In genomic region chr5:44574626-44575025, GRCh38 we compare ENCODE assay signal across 17 cellular contexts.
DNase-seq lines count a peak whose midpoint lies in the region; ATAC-seq and TF ChIP-seq lines count a peak whose summit lies in the region.
"Had no signal": no experiment of that assay in that cellular context is flagged by ENCODE, and none has a peak within 500 bp of the region (broad histone marks: within the 10 kb centered on the region; RNA-seq: fewer than 3 reads in every experiment).

No MANE protein-coding gene starts in this region.

- H3K9me3 ChIP-seq in mammary epithelial cell (replicated peaks; ENCODE audit: insufficient read depth, low read length) (no peaks in the 10 kb centered on the region), neural progenitor cell (ENCODE audit: low read depth) (no peaks in the 10 kb centered on the region), left lung (no peaks in the 10 kb centered on the region)
- H3K9me3 ChIP-seq: BLaER1, HAP-1 had no signal

- H3K27ac Mint-ChIP-seq in neural progenitor cell, result no peak overlapping the region
- H3K27ac Mint-ChIP-seq: CD8-positive, alpha-beta memory T cell; HFFc6 had no signal

- H3K79me2 ChIP-seq in mammary epithelial cell (ENCODE audit: insufficient read depth, low read length), result no peaks in the 10 kb centered on the region
- no peaks in the 10 kb centered on the region for H3K79me2 ChIP-seq in neural progenitor cell (ENCODE audit: low read depth)

- H3K9me3 Mint-ChIP-seq in neural progenitor cell, result peaks cover 2% of the 10 kb centered on the region

- no peaks in the 10 kb centered on the region for H4K20me1 ChIP-seq in mammary epithelial cell (ENCODE audit: insufficient read depth, low read length)
- H4K20me1 ChIP-seq in neural progenitor cell (ENCODE audit: low read depth), result no peaks in the 10 kb centered on the region
- H4K20me1 ChIP-seq: BLaER1 had no signal

- dilution Hi-C loops in mammary epithelial cell (cut with HindIII; ENCODE audit: low sequenced_read_pairs), result no loop called here

- CTCF ChIA-PET in mammary epithelial cell (lab: Charles Lee; ENCODE audit: low non-redundant PET), result no interaction called here

- no TSS peak for BruUV-seq in mammary epithelial cell (replicated peaks; lab: Mats Ljungman, UMichigan)

- no peak overlapping the region for H3K9ac ChIP-seq in mammary epithelial cell (ENCODE audit: insufficient read depth, low read length)
- no peak overlapping the region for H3K9ac ChIP-seq in neural progenitor cell
- H3K9ac ChIP-seq: BLaER1 had no signal

- H3K4me1 ChIP-seq in mammary epithelial cell (ENCODE audit: insufficient read depth, low read length) (no peaks in the 10 kb centered on the region), neural progenitor cell (no peaks in the 10 kb centered on the region), left lung (no peaks in the 10 kb centered on the region)
- H3K4me1 ChIP-seq: BLaER1, HAP-1 had no signal

- H3K27me3 Mint-ChIP-seq in neural progenitor cell (ENCODE audit: insufficient read depth, low read depth), result no peaks in the 10 kb centered on the region
- H3K27me3 Mint-ChIP-seq: CD8-positive, alpha-beta memory T cell had no signal

- DNase-seq in GDM1 (lab: John Stamatoyannopoulos, UW) (peak; percentile 16), MV-4-11 (lab: John Stamatoyannopoulos, UW) (peak; percentile 21), mammary epithelial cell (peak; percentile 4), neural progenitor cell (ENCODE audit: low spot score) (no peak), OCI-M2 (lab: John Stamatoyannopoulos, UW; ENCODE audit: unreplicated experiment) (no peak), superior temporal gyrus (ENCODE audit: extremely low spot score) (no peak), left lung (no peak)
- no peak for DNase-seq in stimulated activated CD4-positive, alpha-beta T cell treated with anti-CD3 and anti-CD28 coated beads, Interleukin-4, amount 100 ng/mL, for 24 hours
- DNase-seq: 8988T; AML-193; CD8-positive, alpha-beta memory T cell; DMS 273 treated with DMSO at 0.1 percent for 48 hours; GOT3; HFFc6 had no signal

- in situ Hi-C loops in mammary epithelial cell (cut with MboI; ENCODE audit: low sequenced_read_pairs in 2 of 2), result no loop called here

- no peaks in the 10 kb centered on the region for H3K36me3 Mint-ChIP-seq in neural progenitor cell
- H3K36me3 Mint-ChIP-seq: CD8-positive, alpha-beta memory T cell had no signal

- no peaks in the 10 kb centered on the region for H3K36me3 ChIP-seq in mammary epithelial cell (ENCODE audit: insufficient read depth, low read length)
- H3K36me3 ChIP-seq in neural progenitor cell, result no peaks in the 10 kb centered on the region
- no peaks in the 10 kb centered on the region for H3K36me3 ChIP-seq in left lung
- H3K36me3 ChIP-seq: BLaER1, HAP-1 had no signal

- intact Hi-C loops in mammary epithelial cell (cut with micrococcal nuclease) (no loop called here), left lung (cut with DNase I) (no loop called here)

- no peak overlapping the region for H3K4me3 ChIP-seq in mammary epithelial cell (replicated peaks in 1 of 3; ENCODE audit: insufficient read depth in 1 of 3, low read depth in 2 of 3, low read length in 3 of 3)
- no peak overlapping the region for H3K4me3 ChIP-seq in neural progenitor cell
- no peak overlapping the region for H3K4me3 ChIP-seq in left lung
- H3K4me3 ChIP-seq: BLaER1, GM12878, HAP-1 had no signal

- H3K27ac ChIP-seq in mammary epithelial cell (ENCODE audit: insufficient read depth, low read depth, low read length), result no peak overlapping the region
- no peak overlapping the region for H3K27ac ChIP-seq in neural progenitor cell
- no peak overlapping the region for H3K27ac ChIP-seq in left lung
- H3K27ac ChIP-seq: BLaER1 had no signal

- H2AFZ ChIP-seq in mammary epithelial cell (ENCODE audit: low read depth, low read length) (no peak overlapping the region), neural progenitor cell (replicated peaks) (peak overlapping the region; percentile 45)

- no peak for ATAC-seq in left lung
- ATAC-seq: GM12878 had no signal

- no peak for TF ChIP-seq CTCF in mammary epithelial cell (conservative IDR thresholded peaks at IDR 0.05 in 1 of 2, IDR thresholded peaks at IDR 0.05 in 1 of 2; ENCODE audit: extremely low read depth in 1 of 2, insufficient read depth in 1 of 2, low read depth in 1 of 2, low read length in 2 of 2)
- TF ChIP-seq CTCF in neural progenitor cell (IDR thresholded peaks at IDR 0.05), result no peak
- no peak for TF ChIP-seq CTCF in left lung (IDR thresholded peaks at IDR 0.05)

- 55% methylated on average over 5 of the region's 5 CpGs for WGBS in mammary epithelial cell (ENCODE audit: low coverage, missing lambda C conversion rate)

- no peaks in the 10 kb centered on the region for H3K27me3 ChIP-seq in mammary epithelial cell (ENCODE audit: insufficient read depth, low read length)
- H3K27me3 ChIP-seq in neural progenitor cell, result no peaks in the 10 kb centered on the region
- H3K27me3 ChIP-seq in left lung, result no peaks in the 10 kb centered on the region
- H3K27me3 ChIP-seq: BLaER1 had no signal

- no peak overlapping the region for H3K4me3 Mint-ChIP-seq in neural progenitor cell
- H3K4me3 Mint-ChIP-seq: CD8-positive, alpha-beta memory T cell; HFFc6 had no signal

- H3K4me2 ChIP-seq in mammary epithelial cell (ENCODE audit: insufficient read depth, low read depth, low read length) (no peak overlapping the region), neural progenitor cell (no peak overlapping the region)
- H3K4me2 ChIP-seq: BLaER1 had no signal

- H3F3A ChIP-seq in neural progenitor cell (ENCODE audit: low read depth), result no peaks in the 10 kb centered on the region

- H3K4me1 Mint-ChIP-seq in neural progenitor cell, result peaks cover 6% of the 10 kb centered on the region
- H3K4me1 Mint-ChIP-seq: CD8-positive, alpha-beta memory T cell had no signal

Comparison
In these comparisons a context has a peak if more than half of its experiments do, and no peak if none do; other contexts are left out.
1. DNase-seq: peak in GDM1 (single experiment), MV-4-11 (single experiment) and mammary epithelial cell (single experiment); none in neural progenitor cell (single experiment), OCI-M2 (single experiment), superior temporal gyrus (single experiment), left lung (0 of 2) and stimulated activated CD4-positive, alpha-beta T cell treated with anti-CD3 and anti-CD28 coated beads, Interleukin-4, amount 100 ng/mL, for 24 hours (single experiment).